Comparison of ENCODE assay signal across 10 cellular contexts in genomic region chr10:79084972-79085597, GRCh38. TPM values are rescaled to one million over a fixed set of nuclear protein-coding genes. Genes with fewer than 3 reads are reported as not detected.
A peak's percentile ranks its signal among the peaks of the same experiment; 100 is the strongest.
DNase-seq lines count a peak whose midpoint lies in the region; FAIRE-seq and TF ChIP-seq lines count a peak whose summit lies in the region.
"Had no signal": no experiment of that assay in that cellular context is flagged by ENCODE, and none has a peak within 500 bp of the region (broad histone marks: within the 10 kb centered on the region; RNA-seq: fewer than 3 reads in every experiment).

No MANE protein-coding gene starts in this region.

- H3K9me3 ChIP-seq in GM23248 (ENCODE audit: low read depth): no peaks in the 10 kb centered on the region

- no peak overlapping the region for H3K9ac ChIP-seq in GM23248

- no peak overlapping the region for H3K4me3 Mint-ChIP-seq in mesothelial cell of epicardium

- no peak overlapping the region for H2AFZ ChIP-seq in GM23248

- H3F3A ChIP-seq in GM23248 (ENCODE audit: insufficient read depth): peaks cover 30% of the 10 kb centered on the region

- no peak for TF ChIP-seq CTCF in VCaP (conservative IDR thresholded peaks at IDR 0.05)
- no peak for TF ChIP-seq CTCF in mesothelial cell of epicardium (IDR thresholded peaks at IDR 0.05; ENCODE audit: unreplicated experiment)

- WGBS in GM23248 (ENCODE audit: low coverage in 1 of 2, low lambda C conversion rate in 2 of 2, missing lambda C conversion rate in 2 of 2), 2 experiments: 87 to 94% methylated on average over 14 of the region's 14 CpGs

- no peak for FAIRE-seq in HTR-8/SVneo (lab: Jason Lieb, UNC)

- H3K36me3 ChIP-seq in GM23248 (ENCODE audit: low read depth): no peaks in the 10 kb centered on the region

- no peak overlapping the region for H3K4me3 ChIP-seq in GM23248

- peaks cover 13% of the 10 kb centered on the region; the same call in 1 of the 2 replicates for H4K20me1 ChIP-seq in GM23248 (ENCODE audit: insufficient read depth)

- H3K9me2 ChIP-seq in GM23248 (ENCODE audit: insufficient read depth): no peaks in the 10 kb centered on the region

- H3K4me1 ChIP-seq in GM23248 (ENCODE audit: insufficient read depth): peaks cover 49% of the 10 kb centered on the region

- no peaks in the 10 kb centered on the region for H3K27me3 ChIP-seq in GM23248 (replicated peaks; ENCODE audit: insufficient read depth)

- no peak overlapping the region for H3K4me2 ChIP-seq in GM23248 (ENCODE audit: unreplicated experiment)

- no peaks in the 10 kb centered on the region for H3K36me3 Mint-ChIP-seq in mesothelial cell of epicardium
- H3K36me3 Mint-ChIP-seq: naive thymus-derived CD8-positive, alpha-beta T cell had no signal

- H3K27ac Mint-ChIP-seq in mesothelial cell of epicardium: peak overlapping the region; percentile 47

- peak overlapping the region; percentile 100 for H3K27ac ChIP-seq in GM23248
- peak overlapping the region; percentile 45; the same call in 1 of the 2 replicates for H3K27ac ChIP-seq in VCaP

- H3K27me3 Mint-ChIP-seq in mesothelial cell of epicardium (ENCODE audit: low read depth): no peaks in the 10 kb centered on the region

- H3K4me1 Mint-ChIP-seq in mesothelial cell of epicardium: peaks cover 47% of the 10 kb centered on the region

- peak; percentile 80 for DNase-seq in ACHN
- DNase-seq in GM23248: no peak
- no peak for DNase-seq in mesothelial cell of epicardium (ENCODE audit: low spot score in 2 of 2, unreplicated experiment in 2 of 2)
- no peak for DNase-seq in pons (ENCODE audit: low spot score)
- DNase-seq in NCI-H446 (lab: John Stamatoyannopoulos, UW): no peak
- no peak for DNase-seq in HTR-8/SVneo (ENCODE audit: insufficient read length, low spot score)
- no peak for DNase-seq in NCI-H446 treated with DMSO at 0.1 percent for 48 hours (lab: John Stamatoyannopoulos, UW)
- DNase-seq: activated gamma-delta T cell treated with Interleukin-2 at 50 U/mL for 16 hours; naive thymus-derived CD8-positive, alpha-beta T cell had no signal

- in situ Hi-C loops in ACHN (cut with HindIII; ENCODE audit: low pct_ligation_motif_present, low pct_unique_long_range_greater_than_20kb, low sequenced_read_pairs): no loop called here
- in situ Hi-C loops in GM23248 (cut with MboI): no loop called here

- no peaks in the 10 kb centered on the region for H3K9me3 Mint-ChIP-seq in mesothelial cell of epicardium
- H3K9me3 Mint-ChIP-seq: naive thymus-derived CD8-positive, alpha-beta T cell had no signal

- peaks cover 100% of the 10 kb centered on the region for H3K79me2 ChIP-seq in GM23248 (ENCODE audit: insufficient read depth)

RNA-seq across cellular contexts. Expression of gene ZMIZ1, which starts 16.3 kb away (rescaled TPM):
- 26.6 and 28.4 TPM in 2 replicates for total RNA-seq in GM23248 (2014; rRNA removed; shearing (Covaris generic))
- polyA plus RNA-seq in GM23248 (2016; fragmentation: Nextera tagmentation; extraction: Ambion mirVana): 20.9 and 21.9 TPM in 2 replicates
- total RNA-seq in mesothelial cell of epicardium: 166 to 173 TPM (median 170 TPM) in 3 replicates
